ENCODE assay signal across 18 cellular contexts in the genomic region with DNA sequence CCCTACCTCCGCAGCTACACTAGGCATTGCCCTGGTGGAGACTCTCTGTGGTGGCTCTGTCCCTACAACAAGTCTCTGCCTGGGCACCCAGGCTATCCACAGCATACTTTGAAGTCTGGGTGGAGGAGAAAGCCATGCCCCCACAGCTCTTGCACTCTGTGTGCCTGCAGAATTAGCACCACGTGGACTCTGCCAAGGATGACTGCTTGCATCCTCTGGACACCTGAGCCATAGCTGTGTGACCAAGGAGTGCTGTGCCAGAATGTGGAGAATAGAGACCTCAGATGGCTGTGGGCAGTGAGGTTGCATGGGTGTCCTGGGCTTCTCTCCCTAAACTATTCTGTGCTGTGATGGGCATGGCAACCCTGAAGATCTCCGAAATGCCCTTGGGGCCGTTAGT. TPM values are rescaled to one million over a fixed set of nuclear protein-coding genes. Genes with fewer than 3 reads are reported as not detected.
DNase-seq lines count a peak whose midpoint lies in the region; ATAC-seq and TF ChIP-seq lines count a peak whose summit lies in the region.
"Had no signal": no experiment of that assay in that cellular context is flagged by ENCODE, and none has a peak within 500 bp of the region (broad histone marks: within the 10 kb centered on the region; RNA-seq: fewer than 3 reads in every experiment).

No MANE protein-coding gene starts in this region.

- DNase-seq in D341Med (ENCODE audit: low spot score) = peak; percentile 10
- peak; percentile 24 for DNase-seq in endodermal cell
- DNase-seq in neuronal stem cell (ENCODE audit: low spot score) = no peak
- peak; percentile 44 for DNase-seq in type B pancreatic cell (ENCODE audit: extremely low spot score, unreplicated experiment)
- no peak for DNase-seq in GM20000 (ENCODE audit: low spot score)
- DNase-seq in NOMO-1 (lab: John Stamatoyannopoulos, UW; ENCODE audit: unreplicated experiment in 2 of 2) = no peak
- DNase-seq: 8988T; CD4-positive, alpha-beta memory T cell; DMS79 treated with DMSO at 0.1 percent for 48 hours; GOT3; H7; HFFc6 had no signal

- H3K23ac ChIP-seq in neuronal stem cell (ENCODE audit: low read depth, low read length, poor library complexity) = no peak overlapping the region

- H2BK15ac ChIP-seq in neuronal stem cell (ENCODE audit: low read length) = no peak overlapping the region

- H3K4me1 ChIP-seq in endodermal cell (ENCODE audit: control insufficient read depth, insufficient read depth, low read length) = peaks cover 7% of the 10 kb centered on the region
- peaks cover 14 to 15% of the 10 kb centered on the region in 2 donors for H3K4me1 ChIP-seq in neuronal stem cell (ENCODE audit: control insufficient read depth in 2 of 2, insufficient read depth in 1 of 2, low read depth in 1 of 2, low read length in 2 of 2)

- H3K4me1 Mint-ChIP-seq in endodermal cell (peaks cover 26% of the 10 kb centered on the region), type B pancreatic cell (ENCODE audit: unreplicated experiment) (peaks cover 18% of the 10 kb centered on the region)

- H3K9me3 Mint-ChIP-seq in endodermal cell = no peaks in the 10 kb centered on the region
- no peaks in the 10 kb centered on the region for H3K9me3 Mint-ChIP-seq in type B pancreatic cell
- H3K9me3 Mint-ChIP-seq: CD4-positive, alpha-beta memory T cell; HFFc6 had no signal

- ATAC-seq in HG03196 (IDR thresholded peaks at IDR 0.05; ENCODE audit: unreplicated experiment) = no peak
- ATAC-seq: GM12878, HCT116, HepG2 had no signal

- peak overlapping the region; percentile 33 for H3K18ac ChIP-seq in neuronal stem cell (ENCODE audit: low read length)

- H3K27ac ChIP-seq in endodermal cell (ENCODE audit: low read depth, low read length) = no peak overlapping the region
- H3K27ac ChIP-seq in neuronal stem cell (replicated peaks; ENCODE audit: low read length) = no peak overlapping the region
- H3K27ac ChIP-seq: BLaER1 had no signal

- no peak for TF ChIP-seq CTCF in endodermal cell (conservative IDR thresholded peaks at IDR 0.05)
- TF ChIP-seq CTCF in type B pancreatic cell (conservative IDR thresholded peaks at IDR 0.05) = no peak
- TF ChIP-seq CTCF in GM20000 (IDR thresholded peaks at IDR 0.05; ENCODE audit: extremely low read depth, missing control alignments) = no peak

- H2BK120ac ChIP-seq in neuronal stem cell (ENCODE audit: low read depth, low read length) = no peak overlapping the region

- no peak overlapping the region for H2BK5ac ChIP-seq in neuronal stem cell (ENCODE audit: low read length)

- no peak overlapping the region for H4K8ac ChIP-seq in neuronal stem cell (ENCODE audit: low read depth, low read length)

- H3K27ac Mint-ChIP-seq in endodermal cell (no peak overlapping the region), type B pancreatic cell (no peak overlapping the region)
- H3K27ac Mint-ChIP-seq: CD14-positive monocyte; CD4-positive, alpha-beta memory T cell; HFFc6 had no signal

- H3K36me3 ChIP-seq in endodermal cell (ENCODE audit: control insufficient read depth, insufficient read depth, low read length) = no peaks in the 10 kb centered on the region
- H3K36me3 ChIP-seq in neuronal stem cell (replicated peaks in 1 of 2; ENCODE audit: control insufficient read depth in 2 of 2, insufficient read depth in 2 of 2, low read length in 2 of 2) = no peaks in the 10 kb centered on the region
- H3K36me3 ChIP-seq: BLaER1 had no signal

- H3K4me3 Mint-ChIP-seq in endodermal cell (no peak overlapping the region), type B pancreatic cell (no peak overlapping the region)
- H3K4me3 Mint-ChIP-seq: CD14-positive monocyte; CD4-positive, alpha-beta memory T cell; HFFc6 had no signal

- H3K27me3 ChIP-seq in endodermal cell (ENCODE audit: control insufficient read depth, insufficient read depth, low read length, poor library complexity, severe bottlenecking) = no peaks in the 10 kb centered on the region
- no peaks in the 10 kb centered on the region for H3K27me3 ChIP-seq in neuronal stem cell (ENCODE audit: control insufficient read depth in 3 of 3, insufficient read depth in 3 of 3, low read depth in 1 of 3, low read length in 3 of 3)

- no peak overlapping the region for H2AFZ ChIP-seq in neuronal stem cell (ENCODE audit: low read length)

- peak overlapping the region; percentile 58 for H2AK5ac ChIP-seq in neuronal stem cell (ENCODE audit: low read depth, low read length)

- H3K9ac ChIP-seq in endodermal cell (ENCODE audit: extremely low read depth, low read length, poor library complexity, severe bottlenecking) (no peak overlapping the region), neuronal stem cell (ENCODE audit: low read depth, low read length, poor library complexity) (no peak overlapping the region)
- H3K9ac ChIP-seq: BLaER1 had no signal

- no peak overlapping the region for H2BK12ac ChIP-seq in neuronal stem cell (ENCODE audit: low read length)

- H3K9me3 ChIP-seq in endodermal cell (ENCODE audit: control insufficient read depth, low read length) = no peaks in the 10 kb centered on the region
- H3K9me3 ChIP-seq in neuronal stem cell (replicated peaks in 1 of 2; ENCODE audit: control insufficient read depth in 2 of 2, insufficient read depth in 1 of 2, low read depth in 1 of 2, low read length in 2 of 2) = no peaks in the 10 kb centered on the region

- peaks cover 1% of the 10 kb centered on the region for H3K79me1 ChIP-seq in neuronal stem cell (ENCODE audit: low read depth, low read length)

- no peak overlapping the region for H4K91ac ChIP-seq in neuronal stem cell (ENCODE audit: low read depth, low read length, poor library complexity)

- 91 to 95% methylated on average over 4 of the region's 4 CpGs for WGBS in endodermal cell (ENCODE audit: insufficient coverage in 1 of 2, insufficient read length in 1 of 2), 2 experiments
- WGBS in neuronal stem cell (ENCODE audit: extremely low coverage in 2 of 2, insufficient read length in 2 of 2, insufficient replicate concordance in 1 of 2), 2 donors = no CpG with 5 or more reads among the region's 4 CpGs

- H3K4me3 ChIP-seq in endodermal cell (ENCODE audit: low read length) (no peak overlapping the region), neuronal stem cell (ENCODE audit: low read length in 2 of 2) (no peak overlapping the region)
- H3K4me3 ChIP-seq: BLaER1, GM12878 had no signal

- H3K36me3 Mint-ChIP-seq in endodermal cell (ENCODE audit: low read depth) = no peaks in the 10 kb centered on the region
- H3K36me3 Mint-ChIP-seq in type B pancreatic cell = no peaks in the 10 kb centered on the region

- H3K4ac ChIP-seq in neuronal stem cell (ENCODE audit: low read length) = no peak overlapping the region

- H3K27me3 Mint-ChIP-seq in endodermal cell (ENCODE audit: insufficient read depth) = peaks cover 10% of the 10 kb centered on the region
- peaks cover 7% of the 10 kb centered on the region for H3K27me3 Mint-ChIP-seq in type B pancreatic cell

- peak overlapping the region; percentile 87 for H3K14ac ChIP-seq in neuronal stem cell (ENCODE audit: low read length)

- H3K4me2 ChIP-seq in neuronal stem cell (ENCODE audit: insufficient read depth, low read length, poor library complexity, severe bottlenecking) = no peak overlapping the region
- H3K4me2 ChIP-seq: BLaER1 had no signal

RNA-seq across cellular contexts. Expression of a gene that starts 21.2 kb away (rescaled TPM):
- total RNA-seq in endodermal cell = 10 to 100 TPM; 48.0 to 49.9 TPM
- 29.6 TPM for polyA plus RNA-seq in endodermal cell (2013, experiment 1 of 2)
- 27.9 TPM for polyA plus RNA-seq in endodermal cell (2013, experiment 2 of 2)
- polyA plus RNA-seq in neuronal stem cell (2013, experiment 1 of 2) = 20.8 TPM
- polyA plus RNA-seq in neuronal stem cell (2013, experiment 2 of 2) = 20.3 TPM
- 37.3 and 46.9 TPM in 2 replicates for total RNA-seq in type B pancreatic cell (ENCODE audit: low replicate concordance)
- total RNA-seq: HFFc6 had no signal
- polyA plus RNA-seq: CD14-positive monocyte had no signal

Comparison
In these comparisons a context has a peak if more than half of its experiments do, and no peak if none do; other contexts are left out.
1. DNase-seq: peak in D341Med (single experiment), endodermal cell (single experiment) and type B pancreatic cell (single experiment); none in neuronal stem cell (single experiment), GM20000 (single experiment) and NOMO-1 (0 of 2).